In the genomic region with DNA sequence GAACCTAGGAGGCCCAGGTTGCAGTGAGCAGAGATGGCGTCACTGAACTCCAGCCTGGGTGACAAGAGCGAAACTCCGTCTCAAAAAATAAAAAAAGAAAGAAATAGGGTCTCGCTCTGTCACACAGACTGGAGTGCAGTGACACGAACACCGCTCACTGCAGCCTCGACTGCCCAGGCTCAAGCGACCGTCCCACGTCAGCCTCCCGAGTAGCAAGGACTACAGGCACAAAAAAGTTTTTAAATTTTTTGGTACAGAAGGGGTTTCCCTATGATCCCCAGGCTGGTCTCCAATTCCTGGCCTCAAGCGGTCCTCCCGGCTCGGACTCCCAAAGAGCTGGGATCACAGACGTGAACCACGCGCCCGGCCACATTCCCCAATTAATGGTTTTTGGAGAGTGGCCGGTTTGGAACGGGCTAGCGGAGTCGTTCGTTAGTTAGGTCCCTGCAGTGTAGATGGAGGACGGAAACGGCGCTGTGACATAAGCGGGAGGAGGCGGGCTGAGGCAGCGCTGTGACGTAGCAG, we compare ENCODE assay signal across 8 cellular contexts. TPM values are rescaled to one million over a fixed set of nuclear protein-coding genes. Genes with fewer than 3 reads are reported as not detected.
DNase-seq lines count a peak whose midpoint lies in the region; ATAC-seq and TF ChIP-seq lines count a peak whose summit lies in the region.

No MANE protein-coding gene starts in this region.

- intact Hi-C loops in right lobe of liver (cut with DNase I): no loop called here
- intact Hi-C loops in tibial artery (cut with DNase I; ENCODE audit: low total_unique reads): no loop called here

- peaks cover 0 to 21% (median 15%) of the 10 kb centered on the region in 4 donors for H3K4me1 ChIP-seq in right lobe of liver
- peaks cover 0 to 40% (median 34%) of the 10 kb centered on the region in 4 donors for H3K4me1 ChIP-seq in tibial artery

- H3K4me3 Mint-ChIP-seq in activated T-cell treated with anti-CD3 and anti-CD28 coated beads, Interleukin-2, amount 50 U/mL, for 24 hours: peak overlapping the region; percentile 99

- ATAC-seq in right lobe of liver (no peak), GM21619 (IDR thresholded peaks at IDR 0.05; ENCODE audit: unreplicated experiment) (no peak), HG03280 (IDR thresholded peaks at IDR 0.05; ENCODE audit: unreplicated experiment) (no peak)

- no peak for DNase-seq in activated T-cell treated with anti-CD3 and anti-CD28 coated beads, Interleukin-2, amount 50 U/mL, for 24 hours
- DNase-seq in activated T-cell treated with anti-CD3 and anti-CD28 coated beads for 4 hours: no peak
- DNase-seq in right lobe of liver: no peak
- DNase-seq in tibial artery: no peak
- DNase-seq in putamen (ENCODE audit: low spot score): no peak

- H3K9me3 ChIP-seq in right lobe of liver: no peaks in the 10 kb centered on the region
- H3K9me3 ChIP-seq in tibial artery: no peaks in the 10 kb centered on the region

- peak overlapping the region; percentile 49 to 95 (median 92) for H3K4me3 ChIP-seq in right lobe of liver
- peak overlapping the region; percentile 98 for H3K4me3 ChIP-seq in tibial artery

- no peaks in the 10 kb centered on the region for H3K9me3 Mint-ChIP-seq in activated T-cell treated with anti-CD3 and anti-CD28 coated beads, Interleukin-2, amount 50 U/mL, for 24 hours

- no peaks in the 10 kb centered on the region for H3K36me3 ChIP-seq in right lobe of liver
- H3K36me3 ChIP-seq in tibial artery: no peaks in the 10 kb centered on the region

- no peaks in the 10 kb centered on the region for H3K27me3 ChIP-seq in right lobe of liver
- H3K27me3 ChIP-seq in tibial artery: peaks cover 0 to 6% of the 10 kb centered on the region in 2 donors

- H3K27ac ChIP-seq in angular gyrus (ENCODE audit: low read depth, low read length): peak overlapping the region; percentile 95
- H3K27ac ChIP-seq in right lobe of liver: peak overlapping the region; percentile 93 to 99 (median 98)
- peak overlapping the region; percentile 97 to 99 for H3K27ac ChIP-seq in tibial artery

- 26% methylated on average over 24 of the region's 30 CpGs for WGBS in right lobe of liver (ENCODE audit: insufficient coverage, low coverage, low lambda C conversion rate, missing lambda C conversion rate)

- peaks cover 35% of the 10 kb centered on the region for H3K4me1 Mint-ChIP-seq in activated T-cell treated with anti-CD3 and anti-CD28 coated beads, Interleukin-2, amount 50 U/mL, for 24 hours (ENCODE audit: low read depth)

- peak overlapping the region; percentile 98 for H3K27ac Mint-ChIP-seq in activated T-cell treated with anti-CD3 and anti-CD28 coated beads, Interleukin-2, amount 50 U/mL, for 24 hours

- peaks cover 41% of the 10 kb centered on the region for H3K36me3 Mint-ChIP-seq in activated T-cell treated with anti-CD3 and anti-CD28 coated beads, Interleukin-2, amount 50 U/mL, for 24 hours (ENCODE audit: low read depth)

- no peaks in the 10 kb centered on the region for H3K27me3 Mint-ChIP-seq in activated T-cell treated with anti-CD3 and anti-CD28 coated beads, Interleukin-2, amount 50 U/mL, for 24 hours

- no peak for TF ChIP-seq POLR2A in right lobe of liver (IDR thresholded peaks at IDR 0.05)

- TF ChIP-seq CTCF in right lobe of liver (IDR thresholded peaks at IDR 0.05): no peak
- no peak for TF ChIP-seq CTCF in tibial artery (IDR thresholded peaks at IDR 0.05)

RNA-seq across cellular contexts. Expression of gene GUK1, which starts 0.6 kb away (rescaled TPM):
- 100 to 1,000 TPM in 4 of 6 experiments, 10 to 100 TPM in 2; 78.0 to 235 (median 108) TPM for total RNA-seq in right lobe of liver

RNA-seq across cellular contexts. Expression of gene GJC2, which starts 10.3 kb away (rescaled TPM):
- under 1 TPM in 5 of 6 experiments, not detected in 1; 0.12 to 0.44 (median 0.16) TPM for total RNA-seq in right lobe of liver

RNA-seq across cellular contexts. Expression of gene IBA57, which starts 26.1 kb away (rescaled TPM):
- total RNA-seq in right lobe of liver: 1 to 10 TPM; 5.1 to 8.0 (median 6.1) TPM

RNA-seq across cellular contexts. Expression of gene MRPL55, which starts 30.4 kb away (rescaled TPM):
- total RNA-seq in right lobe of liver: 10 to 100 TPM; 24.2 to 75.9 (median 38.0) TPM

RNA-seq across cellular contexts. Expression of gene C1orf35, which starts 36.3 kb away (rescaled TPM):
- total RNA-seq in right lobe of liver: 1 to 10 TPM; 3.4 to 6.3 (median 5.2) TPM
